Comparison of ENCODE assay signal across 28 cellular contexts in the genomic region with DNA sequence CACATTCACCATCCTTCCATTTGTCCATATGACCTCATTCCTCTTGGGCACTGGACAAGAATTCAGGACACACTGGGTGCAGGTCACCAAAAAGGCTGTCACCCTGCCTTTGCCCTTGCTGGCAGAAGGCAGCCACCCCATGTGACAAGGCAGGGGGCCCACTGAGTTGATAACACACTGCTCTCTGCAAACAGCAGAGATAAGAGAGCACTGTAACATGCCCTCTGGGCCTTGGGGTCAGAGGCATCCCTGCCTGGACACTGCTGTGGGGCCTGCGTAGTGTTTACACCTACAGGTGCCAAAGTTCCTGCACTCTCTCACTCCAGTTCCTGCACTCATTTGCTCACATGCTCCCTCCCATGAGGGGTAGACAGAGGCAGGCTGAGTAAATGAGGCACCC.
"Had no signal": no experiment of that assay in that cellular context is flagged by ENCODE, and none has a peak within 500 bp of the region (broad histone marks: within the 10 kb centered on the region; RNA-seq: fewer than 3 reads in every experiment).

No MANE protein-coding gene starts in this region.

- ATAC-seq: esophagus mucosa; gastrocnemius medialis; left cardiac atrium; naive thymus-derived CD8-positive, alpha-beta T cell; psoas muscle; right cardiac atrium; stimulated activated memory B cell treated with anti-CD40 and anti-IgM and Interleukin-4, amounts not matched to agents 10 μg/mL and 1 μg/mL and 100 μg/mL, for 72 hours; stimulated activated naive CD8-positive, alpha-beta T cell treated with anti-CD3 and anti-CD28 coated beads, Interleukin-15, Interleukin-2, amounts not matched to agents 100 U/mL and 50 U/mL, for 24 hours had no signal

- H3K36me3 ChIP-seq: gastrocnemius medialis, left ventricle myocardium inferior, ovary, spleen, tibial artery, upper lobe of left lung had no signal

- H3K27me3 ChIP-seq: dorsolateral prefrontal cortex, gastrocnemius medialis, ovary, spleen, testis, tibial artery, upper lobe of left lung had no signal

- H3K4me1 ChIP-seq: gastrocnemius medialis, left ventricle myocardium inferior, psoas muscle, spleen, testis, tibial artery, upper lobe of left lung had no signal

- H3K4me1 Mint-ChIP-seq: memory B cell; naive thymus-derived CD8-positive, alpha-beta T cell; nephron progenitor cell; stimulated activated memory B cell treated with anti-CD40 and anti-IgM and Interleukin-4, amounts not matched to agents 10 μg/mL and 1 μg/mL and 100 μg/mL, for 72 hours had no signal

- DNase-seq: cerebellar nuclear complex; dorsolateral prefrontal cortex; effector CD4-positive, alpha-beta T cell; foreskin fibroblast; gastrocnemius medialis; head of caudate nucleus; left cardiac atrium; left ventricle myocardium inferior; midbrain; naive thymus-derived CD8-positive, alpha-beta T cell; nephron progenitor cell; occipital lobe; ovary; posterior cingulate gyrus; psoas muscle; spleen; stimulated activated CD4-positive, alpha-beta T cell treated with anti-CD3 and anti-CD28 coated beads, Interleukin-4, amount 100 ng/mL, for 4 hours; stimulated activated naive CD8-positive, alpha-beta T cell treated with anti-CD3 and anti-CD28 coated beads, Interleukin-15, Interleukin-2, amounts not matched to agents 100 U/mL and 50 U/mL, for 24 hours; substantia nigra; testis; tibial artery; upper lobe of left lung had no signal

- H3K27me3 Mint-ChIP-seq: stimulated activated memory B cell treated with anti-CD40 and anti-IgM and Interleukin-4, amounts not matched to agents 10 μg/mL and 1 μg/mL and 100 μg/mL, for 72 hours had no signal

- H3K4me3 Mint-ChIP-seq: memory B cell; naive thymus-derived CD8-positive, alpha-beta T cell; nephron progenitor cell; stimulated activated memory B cell treated with anti-CD40 and anti-IgM and Interleukin-4, amounts not matched to agents 10 μg/mL and 1 μg/mL and 100 μg/mL, for 72 hours had no signal

- H3K27ac ChIP-seq: dorsolateral prefrontal cortex, gastrocnemius medialis, left ventricle myocardium inferior, ovary, psoas muscle, skin epidermis, spleen, testis, tibial artery, upper lobe of left lung had no signal

- H3K4me3 ChIP-seq: dorsolateral prefrontal cortex, gastrocnemius medialis, left ventricle myocardium inferior, lung, ovary, psoas muscle, skin epidermis, spleen, testis, tibial artery, upper lobe of left lung had no signal

- H3K9me3 ChIP-seq: gastrocnemius medialis, ovary, testis had no signal

- H3K27ac Mint-ChIP-seq: memory B cell; naive thymus-derived CD8-positive, alpha-beta T cell; nephron progenitor cell; stimulated activated memory B cell treated with anti-CD40 and anti-IgM and Interleukin-4, amounts not matched to agents 10 μg/mL and 1 μg/mL and 100 μg/mL, for 72 hours had no signal
